In genomic region chr20:63123326-63123725, GRCh38 we compare ENCODE assay signal across 24 cellular contexts.
DNase-seq lines count a peak whose midpoint lies in the region; ATAC-seq and TF ChIP-seq lines count a peak whose summit lies in the region.
"Had no signal": no experiment of that assay in that cellular context is flagged by ENCODE, and none has a peak within 500 bp of the region (broad histone marks: within the 10 kb centered on the region; RNA-seq: fewer than 3 reads in every experiment).

No MANE protein-coding gene starts in this region.

- CTCF ChIA-PET in activated naive CD4-positive, alpha-beta T cell treated with anti-CD3 and anti-CD28 coated beads, Interleukin-2, amount 10 ng/mL, durations not matched to agents 7 days and 5 days (lab: Charles Lee) = no interaction called here
- CTCF ChIA-PET in WTC11 (lab: Charles Lee) (no interaction called here), HEK293T (lab: Yijun Ruan, JAX) (no interaction called here)

- no peaks in the 10 kb centered on the region for H3K4me1 Mint-ChIP-seq in activated naive CD4-positive, alpha-beta T cell treated with anti-CD3 and anti-CD28 coated beads, Interleukin-2, amount 10 ng/mL, durations not matched to agents 7 days and 5 days
- H3K4me1 Mint-ChIP-seq in WTC11 = no peaks in the 10 kb centered on the region
- H3K4me1 Mint-ChIP-seq: activated naive CD8-positive, alpha-beta T cell treated with anti-CD3 and anti-CD28 coated beads for 36 hours had no signal

- no peaks in the 10 kb centered on the region for H3K36me3 Mint-ChIP-seq in activated naive CD4-positive, alpha-beta T cell treated with anti-CD3 and anti-CD28 coated beads, Interleukin-2, amount 10 ng/mL, durations not matched to agents 7 days and 5 days
- H3K36me3 Mint-ChIP-seq in WTC11 = no peaks in the 10 kb centered on the region
- H3K36me3 Mint-ChIP-seq: activated naive CD8-positive, alpha-beta T cell treated with anti-CD3 and anti-CD28 coated beads for 36 hours had no signal

- ATAC-seq in WTC11 = no peak
- no peak for ATAC-seq in GM18520 (IDR thresholded peaks at IDR 0.05; ENCODE audit: unreplicated experiment)
- ATAC-seq: GM23338, SK-N-SH treated with all-trans-retinoic acid at 6 μM for 48 hours, T-helper 17 cell had no signal

- H3K9me3 Mint-ChIP-seq in activated naive CD4-positive, alpha-beta T cell treated with anti-CD3 and anti-CD28 coated beads, Interleukin-2, amount 10 ng/mL, durations not matched to agents 7 days and 5 days = no peaks in the 10 kb centered on the region
- H3K9me3 Mint-ChIP-seq in WTC11 = no peaks in the 10 kb centered on the region
- H3K9me3 Mint-ChIP-seq: activated naive CD8-positive, alpha-beta T cell treated with anti-CD3 and anti-CD28 coated beads for 36 hours; activated T-helper 1 cell treated with anti-CD3 and anti-CD28 coated beads, Interleukin-12 subunit alpha, Interleukin-12 subunit beta, Interleukin-2, Interleukin-4 antibody, amounts not matched to agents 30 ng/mL and 10 ng/mL and 1 ng/mL, durations not matched to agents 14 hours and 24 hours and 36 hours; GM23338; stimulated activated naive CD8-positive, alpha-beta T cell treated with anti-CD3 and anti-CD28 coated beads, Interleukin-15, Interleukin-2, amounts not matched to agents 100 ng/mL and 50 ng/mL, for 24 hours had no signal

- no peak overlapping the region for H3K27ac Mint-ChIP-seq in activated naive CD4-positive, alpha-beta T cell treated with anti-CD3 and anti-CD28 coated beads, Interleukin-2, amount 10 ng/mL, durations not matched to agents 7 days and 5 days
- H3K27ac Mint-ChIP-seq in WTC11 = no peak overlapping the region
- H3K27ac Mint-ChIP-seq: activated naive CD8-positive, alpha-beta T cell treated with anti-CD3 and anti-CD28 coated beads for 36 hours; activated T-helper 1 cell treated with anti-CD3 and anti-CD28 coated beads, Interleukin-12 subunit alpha, Interleukin-12 subunit beta, Interleukin-2, Interleukin-4 antibody, amounts not matched to agents 30 ng/mL and 10 ng/mL and 1 ng/mL, durations not matched to agents 14 hours and 24 hours and 36 hours; GM23338; stimulated activated naive CD8-positive, alpha-beta T cell treated with anti-CD3 and anti-CD28 coated beads, Interleukin-15, Interleukin-2, amounts not matched to agents 100 ng/mL and 50 ng/mL, for 24 hours; T-helper 17 cell had no signal

- H3K9me3 ChIP-seq in transverse colon = no peaks in the 10 kb centered on the region
- H3K9me3 ChIP-seq in thyroid gland = no peaks in the 10 kb centered on the region
- H3K9me3 ChIP-seq: BE2C had no signal

- TF ChIP-seq CTCF in WTC11 (IDR thresholded peaks at IDR 0.05) = no peak
- TF ChIP-seq CTCF in transverse colon (IDR thresholded peaks at IDR 0.05) = no peak
- no peak for TF ChIP-seq CTCF in thyroid gland (IDR thresholded peaks at IDR 0.05)

- in situ Hi-C loops in transverse colon (cut with MboI; ENCODE audit: low pct_ligation_motif_present in 1 of 4, low pct_unique_long_range_greater_than_20kb in 1 of 4, low sequenced_read_pairs in 3 of 4) = no loop called here

- TF ChIP-seq POLR2A in transverse colon (IDR thresholded peaks at IDR 0.05) = no peak
- TF ChIP-seq POLR2A in thyroid gland (IDR thresholded peaks at IDR 0.05) = no peak

- peaks cover 24% of the 10 kb centered on the region for H3K27me3 ChIP-seq in transverse colon
- H3K27me3 ChIP-seq in thyroid gland = no peaks in the 10 kb centered on the region

- H3K36me3 ChIP-seq in transverse colon = no peaks in the 10 kb centered on the region
- no peaks in the 10 kb centered on the region for H3K36me3 ChIP-seq in thyroid gland
- H3K36me3 ChIP-seq: BE2C, tibial nerve had no signal

- no peak for TF ChIP-seq EP300 in transverse colon (IDR thresholded peaks at IDR 0.05; ENCODE audit: low read depth)

- H3K4me3 ChIP-seq in transverse colon = no peak overlapping the region
- no peak overlapping the region for H3K4me3 ChIP-seq in thyroid gland (replicated peaks in 1 of 3)
- H3K4me3 ChIP-seq: GM23338, tibial nerve had no signal

- peaks cover 4% of the 10 kb centered on the region for H3K27me3 Mint-ChIP-seq in activated naive CD4-positive, alpha-beta T cell treated with anti-CD3 and anti-CD28 coated beads, Interleukin-2, amount 10 ng/mL, durations not matched to agents 7 days and 5 days
- H3K27me3 Mint-ChIP-seq in WTC11 (ENCODE audit: low read depth) = no peaks in the 10 kb centered on the region

- peak; percentile 14 for DNase-seq in activated naive CD4-positive, alpha-beta T cell treated with anti-CD3 and anti-CD28 coated beads, Interleukin-2, amount 10 ng/mL, durations not matched to agents 7 days and 5 days
- no peak for DNase-seq in activated naive CD4-positive, alpha-beta T cell (lab: John Stamatoyannopoulos, UW)
- DNase-seq in WTC11 (ENCODE audit: low spot score) = peak; percentile 3
- peak; percentile 59 for DNase-seq in mesenteric fat pad (ENCODE audit: low spot score)
- DNase-seq in transverse colon = peak; percentile 2
- DNase-seq in HEK293T (ENCODE audit: extremely low spot score) = no peak
- no peak for DNase-seq in thyroid gland
- DNase-seq: ACHN; activated CD4-positive, alpha-beta T cell treated with anti-CD3 and anti-CD28 coated beads for 48 hours; activated naive CD8-positive, alpha-beta T cell treated with anti-CD3 and anti-CD28 coated beads for 36 hours; BE2C; MM.1S; NCI-H1417; NCI-H2107; NCI-H446 treated with DMSO at 0.1 percent for 48 hours; OCI-M1 had no signal

- H3K4me3 Mint-ChIP-seq in activated naive CD4-positive, alpha-beta T cell treated with anti-CD3 and anti-CD28 coated beads, Interleukin-2, amount 10 ng/mL, durations not matched to agents 7 days and 5 days = no peak overlapping the region
- H3K4me3 Mint-ChIP-seq in WTC11 = no peak overlapping the region
- H3K4me3 Mint-ChIP-seq: activated naive CD8-positive, alpha-beta T cell treated with anti-CD3 and anti-CD28 coated beads for 36 hours; activated T-helper 1 cell treated with anti-CD3 and anti-CD28 coated beads, Interleukin-12 subunit alpha, Interleukin-12 subunit beta, Interleukin-2, Interleukin-4 antibody, amounts not matched to agents 30 ng/mL and 10 ng/mL and 1 ng/mL, durations not matched to agents 14 hours and 24 hours and 36 hours; GM23338; stimulated activated naive CD8-positive, alpha-beta T cell treated with anti-CD3 and anti-CD28 coated beads, Interleukin-15, Interleukin-2, amounts not matched to agents 100 ng/mL and 50 ng/mL, for 24 hours; T-helper 17 cell had no signal

- intact Hi-C loops in transverse colon (cut with DNase I; ENCODE audit: low total_unique reads) (no loop called here), thyroid gland (cut with DNase I) (no loop called here)

- WGBS in transverse colon (ENCODE audit: low coverage in 1 of 2), 2 donors = 73 to 78% methylated on average over 3 to 19 of the region's 19 CpGs
- WGBS in thyroid gland, 2 donors = 86 to 90% methylated on average over 18 to 19 of the region's 19 CpGs

- H3K4me1 ChIP-seq in transverse colon (no peaks in the 10 kb centered on the region), thyroid gland (no peaks in the 10 kb centered on the region)
- H3K4me1 ChIP-seq: BE2C, tibial nerve had no signal

- H3K27ac ChIP-seq in transverse colon = no peak overlapping the region
- H3K27ac ChIP-seq in thyroid gland = no peak overlapping the region
- H3K27ac ChIP-seq: KMS-11, tibial nerve had no signal

- POLR2A ChIA-PET in WTC11 (lab: Charles Lee) (no interaction called here), HEK293T (lab: Yijun Ruan, JAX) (no interaction called here)

TF ChIP-seq in WTC11, 78 proteins besides CTCF, POLR2A, EP300 and RAD21 (continues in another document):
- TF ChIP-seq OVOL2 (CRISPR knock-in tag; IDR thresholded peaks at IDR 0.05; ENCODE audit: borderline replicate concordance) (no peak), SMAD3 (CRISPR knock-in tag; IDR thresholded peaks at IDR 0.05; ENCODE audit: borderline replicate concordance) (no peak), ZNF423 (CRISPR knock-in tag; IDR thresholded peaks at IDR 0.05) (no peak), ZNF219 (CRISPR knock-in tag; IDR thresholded peaks at IDR 0.05; ENCODE audit: borderline replicate concordance) (no peak)

TF ChIP-seq in HEK293T, 16 proteins besides CTCF, POLR2A, EP300 and RAD21:
- TF ChIP-seq NFRKB (IDR thresholded peaks at IDR 0.05) (no peak), HDGF (IDR thresholded peaks at IDR 0.05; ENCODE audit: borderline replicate concordance) (no peak), L3MBTL2 (conservative IDR thresholded peaks at IDR 0.05) (no peak), SP1 (IDR thresholded peaks at IDR 0.05) (no peak), ELF4 (IDR thresholded peaks at IDR 0.05) (no peak), FOXM1 (IDR thresholded peaks at IDR 0.05; ENCODE audit: borderline replicate concordance) (no peak), BHLHE40 (IDR thresholded peaks at IDR 0.05; ENCODE audit: borderline replicate concordance) (no peak), SUZ12 (IDR thresholded peaks at IDR 0.05) (no peak), ZNF384 (IDR thresholded peaks at IDR 0.05) (no peak), TARDBP (IDR thresholded peaks at IDR 0.05) (no peak), FOXK2 (IDR thresholded peaks at IDR 0.05) (no peak), PKNOX1 (IDR thresholded peaks at IDR 0.05) (no peak), CTBP1 (IDR thresholded peaks at IDR 0.05; ENCODE audit: borderline replicate concordance) (no peak), LEF1 (IDR thresholded peaks at IDR 0.05; ENCODE audit: borderline replicate concordance) (no peak), FOXA1 (IDR thresholded peaks at IDR 0.05) (no peak), ARNT (IDR thresholded peaks at IDR 0.05) (no peak)

Comparison
In these comparisons a context has a peak if more than half of its experiments do, and no peak if none do; other contexts are left out.
1. DNase-seq: peak in activated naive CD4-positive, alpha-beta T cell treated with anti-CD3 and anti-CD28 coated beads, Interleukin-2, amount 10 ng/mL, durations not matched to agents 7 days and 5 days (single experiment), WTC11 (single experiment), mesenteric fat pad (single experiment) and transverse colon (single experiment); none in activated naive CD4-positive, alpha-beta T cell (0 of 4), HEK293T (single experiment) and thyroid gland (0 of 2).